Comparison of ENCODE assay signal across 1 cellular context in genomic region chr15:38624248-38625214, GRCh38.
TF ChIP-seq lines count a peak whose summit lies in the region.

No MANE protein-coding gene starts in this region.

TF ChIP-seq in GM12878, 131 proteins besides CTCF, POLR2A, EP300 and RAD21 (continued from another document and continues in another):
- TF ChIP-seq ATF3 (IDR thresholded peaks at IDR 0.05; ENCODE audit: borderline replicate concordance, extremely low read depth, low read depth, low read length) (no peak), FOXM1 (IDR thresholded peaks at IDR 0.05; ENCODE audit: low read depth, low read length) (no peak), REST (IDR thresholded peaks at IDR 0.05; ENCODE audit: low read depth, low read length) (no peak), SMC3 (IDR thresholded peaks at IDR 0.05; ENCODE audit: borderline replicate concordance, low read length) (no peak), CHD1 (IDR thresholded peaks at IDR 0.05; ENCODE audit: low read depth, low read length) (no peak), PKNOX1 (IDR thresholded peaks at IDR 0.05) (no peak), ETV6 (conservative IDR thresholded peaks at IDR 0.05 in 1 of 2, IDR thresholded peaks at IDR 0.05 in 1 of 2; ENCODE audit: borderline replicate concordance in 1 of 2, low read depth in 1 of 2) (no peak), IKZF1 (conservative IDR thresholded peaks at IDR 0.05) (peak; percentile 79; the same call in 1 of the 2 replicates), IRF4 (IDR thresholded peaks at IDR 0.05; ENCODE audit: low read depth, low read length) (no peak), MEF2B (IDR thresholded peaks at IDR 0.05; ENCODE audit: partially characterized antibody, poor library complexity, severe bottlenecking) (peak; percentile 12), TCF7 (IDR thresholded peaks at IDR 0.05; ENCODE audit: borderline replicate concordance) (no peak), CREM (IDR thresholded peaks at IDR 0.05; ENCODE audit: low read depth) (no peak), HDAC2 (IDR thresholded peaks at IDR 0.05) (no peak), CHD4 (IDR thresholded peaks at IDR 0.05) (no peak), ZNF207 (IDR thresholded peaks at IDR 0.05; ENCODE audit: borderline replicate concordance) (no peak), SUZ12 (IDR thresholded peaks at IDR 0.05; ENCODE audit: unreplicated experiment) (no peak), TBL1XR1 (IDR thresholded peaks at IDR 0.05; ENCODE audit: low read depth, low read length) (no peak), YBX1 (IDR thresholded peaks at IDR 0.05) (no peak), MEF2A (IDR thresholded peaks at IDR 0.05; ENCODE audit: insufficient read depth, low read depth, low read length) (no peak), ELK1 (IDR thresholded peaks at IDR 0.05; ENCODE audit: low read depth, low read length) (no peak), BRCA1 (IDR thresholded peaks at IDR 0.05; ENCODE audit: low read depth, low read length) (no peak), EZH2 (IDR thresholded peaks at IDR 0.05; ENCODE audit: borderline replicate concordance, control insufficient read depth, low read depth, low read length) (no peak), BHLHE40 (IDR thresholded peaks at IDR 0.05; ENCODE audit: borderline replicate concordance in 1 of 2, low read depth in 2 of 2, low read length in 1 of 2) (no peak), MXI1 (IDR thresholded peaks at IDR 0.05; ENCODE audit: low read depth, low read length) (no peak), RELA (IDR thresholded peaks at IDR 0.05; ENCODE audit: borderline replicate concordance, partially characterized antibody) (no peak), ASH2L (IDR thresholded peaks at IDR 0.05; ENCODE audit: borderline replicate concordance, low read depth) (no peak), ATF7 (IDR thresholded peaks at IDR 0.05; ENCODE audit: low read depth) (peak; percentile 43; the same call in 1 of the 2 replicates), CEBPZ (IDR thresholded peaks at IDR 0.05; ENCODE audit: low read depth, low read length) (no peak), ZZZ3 (IDR thresholded peaks at IDR 0.05; ENCODE audit: control insufficient read depth, insufficient read length, low read depth) (no peak), NR2C1 (IDR thresholded peaks at IDR 0.05) (no peak), KDM1A (IDR thresholded peaks at IDR 0.05; ENCODE audit: borderline replicate concordance) (no peak), PBX3 (IDR thresholded peaks at IDR 0.05; ENCODE audit: insufficient replicate concordance, low read depth, low read length) (no peak), SIN3A (IDR thresholded peaks at IDR 0.05; ENCODE audit: low read depth, low read length) (no peak), CHD2 (IDR thresholded peaks at IDR 0.05; ENCODE audit: borderline replicate concordance, low read depth, low read length) (no peak), SREBF1 (IDR thresholded peaks at IDR 0.05; ENCODE audit: low read length) (no peak), BCL3 (IDR thresholded peaks at IDR 0.05; ENCODE audit: borderline replicate concordance, insufficient read depth, low read depth, low read length, poor library complexity, severe bottlenecking) (no peak), EGR1 (IDR thresholded peaks at IDR 0.05; ENCODE audit: borderline replicate concordance in 1 of 2, low read depth in 2 of 2, low read length in 2 of 2) (no peak), DPF2 (IDR thresholded peaks at IDR 0.05) (0 out of 2 replicates have a peak, but pooled peaks have one; percentile 14), SMARCA5 (IDR thresholded peaks at IDR 0.05) (no peak), POLR2AphosphoS2 (IDR thresholded peaks at IDR 0.05; ENCODE audit: low read depth, low read length) (no peak), MTA2 (IDR thresholded peaks at IDR 0.05; ENCODE audit: low read depth) (peak; percentile 58; the same call in 1 of the 2 replicates), CEBPB (IDR thresholded peaks at IDR 0.05; ENCODE audit: borderline replicate concordance in 1 of 2, low read depth in 2 of 2, low read length in 2 of 2) (no peak), JUNB (IDR thresholded peaks at IDR 0.05) (no peak), BMI1 (IDR thresholded peaks at IDR 0.05; ENCODE audit: borderline replicate concordance) (no peak), ZBTB4 (CRISPR knock-in tag; IDR thresholded peaks at IDR 0.05) (no peak), SMAD5 (IDR thresholded peaks at IDR 0.05; ENCODE audit: low read depth) (no peak), GATAD2B (conservative IDR thresholded peaks at IDR 0.05; ENCODE audit: low read depth) (no peak), YY1 (IDR thresholded peaks at IDR 0.05; ENCODE audit: low read depth, low read length) (no peak), ZBTB11 (CRISPR knock-in tag; IDR thresholded peaks at IDR 0.05) (no peak)
